Comparison of ENCODE assay signal across 8 cellular contexts in genomic region chr15:92077353-92078080, GRCh38.
DNase-seq lines count a peak whose midpoint lies in the region; ATAC-seq and TF ChIP-seq lines count a peak whose summit lies in the region.

No MANE protein-coding gene starts in this region.

- peak; percentile 51 for TF ChIP-seq CTCF in CD8-positive, alpha-beta T cell (IDR thresholded peaks at IDR 0.05)
- TF ChIP-seq CTCF in fibroblast of pulmonary artery (IDR thresholded peaks at IDR 0.05; ENCODE audit: low read length, missing control alignments) (peak; percentile 86), omental fat pad (IDR thresholded peaks at IDR 0.05) (peak in 1 of 3 donors; percentile 44), type B pancreatic cell (conservative IDR thresholded peaks at IDR 0.05) (peak; percentile 80)

- H3K9me3 ChIP-seq in CD8-positive, alpha-beta T cell (ENCODE audit: low read length) = no peaks in the 10 kb centered on the region

- no peak overlapping the region for H3K27ac Mint-ChIP-seq in CD8-positive, alpha-beta T cell
- H3K27ac Mint-ChIP-seq in activated T-cell treated with anti-CD3 and anti-CD28 coated beads, Interleukin-2, amount 50 U/mL, for 72 hours = no peak overlapping the region
- no peak overlapping the region for H3K27ac Mint-ChIP-seq in type B pancreatic cell

- H3K4me1 ChIP-seq in CD8-positive, alpha-beta T cell (ENCODE audit: insufficient read depth, low read length) = peaks cover 7% of the 10 kb centered on the region

- peaks cover 23% of the 10 kb centered on the region for H3K4me1 Mint-ChIP-seq in CD8-positive, alpha-beta T cell (ENCODE audit: low read depth)
- H3K4me1 Mint-ChIP-seq in activated T-cell treated with anti-CD3 and anti-CD28 coated beads, Interleukin-2, amount 50 U/mL, for 72 hours (ENCODE audit: low read depth) = peaks cover 25% of the 10 kb centered on the region
- H3K4me1 Mint-ChIP-seq in type B pancreatic cell (ENCODE audit: unreplicated experiment) = peaks cover 9% of the 10 kb centered on the region

- H3K36me3 ChIP-seq in CD8-positive, alpha-beta T cell (ENCODE audit: insufficient read depth, low read length) = no peaks in the 10 kb centered on the region

- intact Hi-C loops in CD8-positive, alpha-beta T cell (cut with DNase I, micrococcal nuclease) = loop anchor here (1.0 to 2.0 kb wide), 5 partner anchors 225 to 774 kb away; partner anchors contain the start of gene SLCO3A1 (in 1 of the 2)

- no peak for ATAC-seq in CD8-positive, alpha-beta T cell
- ATAC-seq in GM19395 (IDR thresholded peaks at IDR 0.05; ENCODE audit: unreplicated experiment) (peak; percentile 79), omental fat pad (ENCODE audit: low FRiP score) (peak; percentile 69)
- ATAC-seq in activated T-cell treated with anti-CD3 and anti-CD28 coated beads, Interleukin-2, amount 50 U/mL, for 72 hours (replicated peaks in 1 of 2) = peak; percentile 75 to 76

- H3K4me3 ChIP-seq in CD8-positive, alpha-beta T cell (ENCODE audit: low read depth, low read length) = no peak overlapping the region
- H3K4me3 ChIP-seq in fibroblast of pulmonary artery (replicated peaks; ENCODE audit: low read depth, low read length) = no peak overlapping the region

- H3K36me3 Mint-ChIP-seq in CD8-positive, alpha-beta T cell = no peaks in the 10 kb centered on the region
- H3K36me3 Mint-ChIP-seq in activated T-cell treated with anti-CD3 and anti-CD28 coated beads, Interleukin-2, amount 50 U/mL, for 72 hours (ENCODE audit: insufficient read depth in 2 of 2) = no peaks in the 10 kb centered on the region
- peaks cover 4% of the 10 kb centered on the region for H3K36me3 Mint-ChIP-seq in type B pancreatic cell

- no peaks in the 10 kb centered on the region for H3K9me3 Mint-ChIP-seq in CD8-positive, alpha-beta T cell
- H3K9me3 Mint-ChIP-seq in activated T-cell treated with anti-CD3 and anti-CD28 coated beads, Interleukin-2, amount 50 U/mL, for 72 hours = no peaks in the 10 kb centered on the region
- no peaks in the 10 kb centered on the region for H3K9me3 Mint-ChIP-seq in type B pancreatic cell

- H3K4me3 Mint-ChIP-seq in CD8-positive, alpha-beta T cell = no peak overlapping the region
- H3K4me3 Mint-ChIP-seq in activated T-cell treated with anti-CD3 and anti-CD28 coated beads, Interleukin-2, amount 50 U/mL, for 72 hours = no peak overlapping the region
- no peak overlapping the region for H3K4me3 Mint-ChIP-seq in type B pancreatic cell

- CTCF ChIA-PET in CD8-positive, alpha-beta T cell (lab: Charles Lee) = interaction anchor here (0.8 to 3.9 kb wide), 11 partner anchors 9 to 777 kb away, joined by 3 to 34 read pairs (median 3); no protein-coding TSS in a partner anchor

- no peaks in the 10 kb centered on the region for H3K27me3 Mint-ChIP-seq in CD8-positive, alpha-beta T cell (ENCODE audit: low read depth)
- no peaks in the 10 kb centered on the region for H3K27me3 Mint-ChIP-seq in activated T-cell treated with anti-CD3 and anti-CD28 coated beads, Interleukin-2, amount 50 U/mL, for 72 hours (ENCODE audit: low read depth)
- H3K27me3 Mint-ChIP-seq in type B pancreatic cell = peaks cover 4% of the 10 kb centered on the region

- no peak overlapping the region for H3K27ac ChIP-seq in CD8-positive, alpha-beta T cell (ENCODE audit: low read depth, low read length)

- no peaks in the 10 kb centered on the region for H3K27me3 ChIP-seq in CD8-positive, alpha-beta T cell (ENCODE audit: insufficient read depth, low read length)

- POLR2A ChIA-PET in CD8-positive, alpha-beta T cell (lab: Charles Lee) = no interaction called here

- DNase-seq in CD8-positive, alpha-beta T cell = peak in 6 of 7 experiments; percentile 35 to 67 (median 42)
- DNase-seq in HT-29 (ENCODE audit: low spot score) (peak; percentile 84), OCI-M1 (lab: John Stamatoyannopoulos, UW) (peak; percentile 77), fibroblast of pulmonary artery (ENCODE audit: low read depth) (peak; percentile 75), omental fat pad (ENCODE audit: low spot score) (peak; percentile 38), type B pancreatic cell (ENCODE audit: extremely low spot score, unreplicated experiment) (no peak)
- DNase-seq in activated T-cell treated with anti-CD3 and anti-CD28 coated beads, Interleukin-2, amount 50 U/mL, for 72 hours = peak; percentile 70 to 71
